ENCODE assay signal across 8 cellular contexts in the genomic region with DNA sequence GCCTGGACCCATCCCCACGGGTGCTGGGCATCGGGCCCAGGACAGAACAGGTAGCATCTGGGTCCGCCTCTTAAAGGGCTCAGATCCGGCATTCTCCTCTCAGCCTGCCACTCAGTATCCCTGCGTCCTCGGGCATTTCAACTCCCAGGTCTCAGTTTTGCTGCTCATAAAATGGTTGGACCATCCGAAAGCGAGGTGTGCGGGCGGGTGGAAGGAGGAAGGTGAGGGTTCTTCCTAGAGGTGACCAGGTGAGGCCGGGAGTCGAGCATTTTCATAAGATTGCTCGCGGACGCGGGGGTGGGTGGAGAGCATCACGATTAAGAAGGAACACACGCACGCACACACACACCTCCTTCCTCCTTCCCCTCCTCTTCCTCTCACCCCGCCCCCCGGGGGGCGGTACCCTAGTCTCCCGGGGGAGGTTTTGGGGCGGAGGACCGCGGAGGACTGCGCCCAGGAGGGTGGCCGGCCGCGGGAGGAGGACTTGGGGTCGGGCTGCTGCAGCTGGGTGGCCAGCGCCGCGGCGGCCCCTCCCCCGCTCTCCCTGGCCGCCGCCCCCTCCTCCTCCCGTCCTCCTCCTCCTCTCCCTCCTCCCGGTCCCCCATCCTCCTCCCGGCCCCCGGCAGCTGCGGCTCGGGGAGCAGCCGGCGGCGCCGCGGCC.
A peak's percentile ranks its signal among the peaks of the same experiment; 100 is the strongest.
DNase-seq lines count a peak whose midpoint lies in the region; TF ChIP-seq lines count a peak whose summit lies in the region.

No MANE protein-coding gene starts in this region.

- H3K27ac Mint-ChIP-seq in chondrocyte (ENCODE audit: unreplicated experiment) (no peak overlapping the region), mesothelial cell of epicardium (no peak overlapping the region)

- DNase-seq in activated gamma-delta T cell treated with Interleukin-2 at 50 U/mL for 16 hours (peak; percentile 5), activated gamma-delta T cell (lab: John Stamatoyannopoulos, UW) (no peak), RWPE1 (ENCODE audit: low spot score) (peak; percentile 36), chondrocyte (ENCODE audit: low spot score) (no peak), mesothelial cell of epicardium (ENCODE audit: low spot score in 2 of 2, unreplicated experiment in 2 of 2) (peak; percentile 21 to 42), thyroid gland (peak; percentile 20 to 50), RKO (ENCODE audit: low spot score) (no peak), SIG-M5 (lab: John Stamatoyannopoulos, UW) (no peak)

- 4 to 10% methylated on average over 12 to 19 of the region's 49 CpGs for WGBS in thyroid gland, 2 donors

- intact Hi-C loops in thyroid gland (cut with DNase I), result no loop called here

- H3K4me1 Mint-ChIP-seq in chondrocyte (ENCODE audit: low read depth), result peaks cover 8% of the 10 kb centered on the region
- peaks cover 14% of the 10 kb centered on the region for H3K4me1 Mint-ChIP-seq in mesothelial cell of epicardium

- peak overlapping the region in 1 of 3 donors; percentile 34 for H3K4me3 ChIP-seq in thyroid gland (replicated peaks in 1 of 3)

- peaks cover 9% of the 10 kb centered on the region for H3K27me3 Mint-ChIP-seq in chondrocyte (ENCODE audit: low read depth)
- H3K27me3 Mint-ChIP-seq in mesothelial cell of epicardium (ENCODE audit: low read depth), result peaks cover 43% of the 10 kb centered on the region

- no peaks in the 10 kb centered on the region for H3K9me3 ChIP-seq in thyroid gland

- H3K9me3 Mint-ChIP-seq in chondrocyte (ENCODE audit: low read depth) (no peaks in the 10 kb centered on the region), mesothelial cell of epicardium (no peaks in the 10 kb centered on the region)

- H3K27me3 ChIP-seq in thyroid gland, result no peaks in the 10 kb centered on the region

- TF ChIP-seq CTCF in RWPE1 (conservative IDR thresholded peaks at IDR 0.05; ENCODE audit: low read depth), result no peak
- TF ChIP-seq CTCF in chondrocyte (IDR thresholded peaks at IDR 0.05), result no peak
- TF ChIP-seq CTCF in mesothelial cell of epicardium (IDR thresholded peaks at IDR 0.05; ENCODE audit: unreplicated experiment), result no peak
- no peak for TF ChIP-seq CTCF in thyroid gland (IDR thresholded peaks at IDR 0.05)

- H3K27ac ChIP-seq in RWPE1 (no peak overlapping the region), thyroid gland (no peak overlapping the region)

- peaks cover 0 to 4% of the 10 kb centered on the region in 2 donors for H3K4me1 ChIP-seq in thyroid gland

- H3K36me3 ChIP-seq in thyroid gland, result no peaks in the 10 kb centered on the region

- peak overlapping the region; percentile 64 for H3K4me3 Mint-ChIP-seq in chondrocyte (ENCODE audit: unreplicated experiment)
- peak overlapping the region; percentile 77 for H3K4me3 Mint-ChIP-seq in mesothelial cell of epicardium

- CTCF ChIA-PET in RWPE1 (lab: Yijun Ruan, JAX), result no interaction called here

- POLR2A ChIA-PET in RWPE1 (lab: Yijun Ruan, JAX; ENCODE audit: low non-redundant PET), result no interaction called here

- no peak for TF ChIP-seq POLR2A in thyroid gland (IDR thresholded peaks at IDR 0.05)

- H3K36me3 Mint-ChIP-seq in chondrocyte (ENCODE audit: low read depth) (no peaks in the 10 kb centered on the region), mesothelial cell of epicardium (no peaks in the 10 kb centered on the region)

Comparison
In these comparisons a context has a peak if more than half of its experiments do, and no peak if none do; other contexts are left out.
1. DNase-seq: peak in activated gamma-delta T cell treated with Interleukin-2 at 50 U/mL for 16 hours (single experiment), RWPE1 (single experiment), mesothelial cell of epicardium (2 of 2) and thyroid gland (2 of 2); none in activated gamma-delta T cell (single experiment), chondrocyte (single experiment), RKO (single experiment) and SIG-M5 (single experiment).